ENCODE assay signal across 14 cellular contexts in genomic region chr21:38824124-38824822, GRCh38. TPM values are rescaled to one million over a fixed set of nuclear protein-coding genes. Genes with fewer than 3 reads are reported as not detected.
DNase-seq lines count a peak whose midpoint lies in the region; ATAC-seq, FAIRE-seq and TF ChIP-seq lines count a peak whose summit lies in the region.
"Had no signal": no experiment of that assay in that cellular context is flagged by ENCODE, and none has a peak within 500 bp of the region (broad histone marks: within the 10 kb centered on the region; RNA-seq: fewer than 3 reads in every experiment).

No MANE protein-coding gene starts in this region.

- peaks cover 7% of the 10 kb centered on the region for H3K79me2 ChIP-seq in DND-41 (ENCODE audit: insufficient read depth, low read length)

- no peak overlapping the region for H3K4me2 ChIP-seq in DND-41 (ENCODE audit: insufficient read depth, low read length)
- H3K4me2 ChIP-seq: KMS-11 had no signal

- CTCF ChIA-PET in activated CD8-positive, alpha-beta memory T cell treated with anti-CD3 and anti-CD28 coated beads, Interleukin-2, amount 10 ng/mL, durations not matched to agents 7 days and 5 days (lab: Charles Lee) = no interaction called here

- no peak overlapping the region for H3K4me3 ChIP-seq in DND-41 (ENCODE audit: low read depth in 1 of 2, low read length in 2 of 2)
- peak overlapping the region in 1 of 2 donors; percentile 16 for H3K4me3 ChIP-seq in ascending aorta
- H3K4me3 ChIP-seq in left ventricle myocardium inferior = peak overlapping the region; percentile 31
- H3K4me3 ChIP-seq in small intestine (ENCODE audit: low read depth in 1 of 2, low read length in 2 of 2) = no peak overlapping the region
- H3K4me3 ChIP-seq: GM12878, skin epidermis had no signal

- no peaks in the 10 kb centered on the region for H3K4me1 Mint-ChIP-seq in activated CD8-positive, alpha-beta memory T cell treated with anti-CD3 and anti-CD28 coated beads, Interleukin-2, amount 10 ng/mL, durations not matched to agents 7 days and 5 days

- FAIRE-seq in small intestine (lab: Jason Lieb, UNC) = no peak
- FAIRE-seq: GM12878 had no signal

- H3K27me3 ChIP-seq in DND-41 (ENCODE audit: insufficient read depth, low read length, poor library complexity) (no peaks in the 10 kb centered on the region), ascending aorta (no peaks in the 10 kb centered on the region), left ventricle myocardium inferior (ENCODE audit: low read depth) (no peaks in the 10 kb centered on the region), small intestine (ENCODE audit: control insufficient read depth in 2 of 2, insufficient read depth in 2 of 2, low read length in 2 of 2) (no peaks in the 10 kb centered on the region)

- WGBS in small intestine, 3 donors = 47 to 52% (median 48%) methylated on average over 19 of the region's 19 CpGs

- intact Hi-C loops in ascending aorta (cut with DNase I) = loop anchor here (5.0 kb wide), 2 partner anchors 88 to 263 kb away; no protein-coding TSS in a partner anchor
- intact Hi-C loops in left ventricle myocardium inferior (cut with micrococcal nuclease) = no loop called here

- no peak overlapping the region for H3K9ac ChIP-seq in DND-41 (ENCODE audit: low read depth, low read length)
- H3K9ac ChIP-seq: KMS-11 had no signal

- H3K9me3 ChIP-seq in DND-41 (ENCODE audit: insufficient read depth, low read length, severe bottlenecking) = peaks cover 3% of the 10 kb centered on the region
- H3K9me3 ChIP-seq in ascending aorta = peaks cover 8 to 10% of the 10 kb centered on the region in 2 donors
- H3K9me3 ChIP-seq in left ventricle myocardium inferior (replicated peaks) = peaks cover 12% of the 10 kb centered on the region
- H3K9me3 ChIP-seq in small intestine (ENCODE audit: control insufficient read depth, low read depth) = no peaks in the 10 kb centered on the region
- H3K9me3 ChIP-seq: Caco-2 had no signal

- TF ChIP-seq CTCF in DND-41 (IDR thresholded peaks at IDR 0.05; ENCODE audit: borderline replicate concordance, extremely low read depth, low read length, poor library complexity, severe bottlenecking) (no peak), ascending aorta (IDR thresholded peaks at IDR 0.05) (no peak), left ventricle myocardium inferior (IDR thresholded peaks at IDR 0.05; ENCODE audit: borderline replicate concordance) (no peak)

- peaks cover 2% of the 10 kb centered on the region for H3K9me3 Mint-ChIP-seq in activated CD8-positive, alpha-beta memory T cell treated with anti-CD3 and anti-CD28 coated beads, Interleukin-2, amount 10 ng/mL, durations not matched to agents 7 days and 5 days (ENCODE audit: low read depth)
- H3K9me3 Mint-ChIP-seq: activated naive CD4-positive, alpha-beta T cell treated with anti-CD3 and anti-CD28 coated beads, Interleukin-2, amount 50 U/mL, for 72 hours had no signal

- H3K4me1 ChIP-seq in DND-41 (ENCODE audit: insufficient read depth, low read length) (no peaks in the 10 kb centered on the region), ascending aorta (peaks cover 22 to 52% of the 10 kb centered on the region in 2 donors), left ventricle myocardium inferior (peaks cover 62% of the 10 kb centered on the region), small intestine (ENCODE audit: control insufficient read depth in 2 of 2, insufficient read depth in 1 of 2, low read depth in 1 of 2, low read length in 1 of 2) (peaks cover 0 to 6% of the 10 kb centered on the region in 2 donors)

- H2AFZ ChIP-seq in DND-41 (ENCODE audit: low read depth, low read length) = no peak overlapping the region

- H4K20me1 ChIP-seq in DND-41 (ENCODE audit: insufficient read depth, low read length) = peaks cover 24% of the 10 kb centered on the region

- no peak for DNase-seq in DND-41
- no peak for DNase-seq in ascending aorta (ENCODE audit: low spot score in 2 of 2)
- no peak for DNase-seq in left ventricle myocardium inferior
- peak; percentile 81 for DNase-seq in small intestine
- no peak for DNase-seq in stimulated activated naive CD4-positive, alpha-beta T cell treated with Interleukin-2 at 50 U/mL for 16 hours (lab: John Stamatoyannopoulos, UW)
- DNase-seq in activated CD8-positive, alpha-beta memory T cell treated with anti-CD3 and anti-CD28 coated beads, Interleukin-2, amount 10 ng/mL, durations not matched to agents 7 days and 5 days = no peak
- DNase-seq in SIG-M5 (lab: John Stamatoyannopoulos, UW) = no peak
- DNase-seq: Caco-2, SHP77 had no signal

- H3K36me3 Mint-ChIP-seq in activated CD8-positive, alpha-beta memory T cell treated with anti-CD3 and anti-CD28 coated beads, Interleukin-2, amount 10 ng/mL, durations not matched to agents 7 days and 5 days = peaks cover 50% of the 10 kb centered on the region

- no peaks in the 10 kb centered on the region for H3K27me3 Mint-ChIP-seq in activated CD8-positive, alpha-beta memory T cell treated with anti-CD3 and anti-CD28 coated beads, Interleukin-2, amount 10 ng/mL, durations not matched to agents 7 days and 5 days

- H3K27ac Mint-ChIP-seq in activated CD8-positive, alpha-beta memory T cell treated with anti-CD3 and anti-CD28 coated beads, Interleukin-2, amount 10 ng/mL, durations not matched to agents 7 days and 5 days = no peak overlapping the region

- no peak overlapping the region for H3K4me3 Mint-ChIP-seq in activated CD8-positive, alpha-beta memory T cell treated with anti-CD3 and anti-CD28 coated beads, Interleukin-2, amount 10 ng/mL, durations not matched to agents 7 days and 5 days

- H3K27ac ChIP-seq in DND-41 (ENCODE audit: low read length) = no peak overlapping the region
- peak overlapping the region; percentile 93 to 96 for H3K27ac ChIP-seq in ascending aorta
- peak overlapping the region; percentile 78 for H3K27ac ChIP-seq in left ventricle myocardium inferior (replicated peaks)
- peak overlapping the region; percentile 46 to 54 for H3K27ac ChIP-seq in small intestine (ENCODE audit: low read depth in 1 of 2, low read length in 1 of 2)
- H3K27ac ChIP-seq: KMS-11 had no signal

- peaks cover 59% of the 10 kb centered on the region for H3K36me3 ChIP-seq in DND-41 (ENCODE audit: insufficient read depth, low read length)
- H3K36me3 ChIP-seq in ascending aorta = peaks cover 48 to 50% of the 10 kb centered on the region in 2 donors
- H3K36me3 ChIP-seq in left ventricle myocardium inferior = peaks cover 61% of the 10 kb centered on the region
- H3K36me3 ChIP-seq in small intestine (ENCODE audit: control insufficient read depth in 2 of 2, insufficient read depth in 2 of 2, low read length in 2 of 2) = peaks cover 23 to 42% of the 10 kb centered on the region in 2 donors

- peak; percentile 17; the same call in 1 of the 3 replicates for ATAC-seq in DND-41 (ENCODE audit: insufficient read depth, low read depth)
- no peak for ATAC-seq in activated CD8-positive, alpha-beta memory T cell treated with anti-CD3 and anti-CD28 coated beads, Interleukin-2, amount 10 ng/mL, durations not matched to agents 7 days and 5 days
- ATAC-seq in GM19467 (IDR thresholded peaks at IDR 0.05; ENCODE audit: unreplicated experiment) = no peak
- ATAC-seq: activated naive CD4-positive, alpha-beta T cell treated with anti-CD3 and anti-CD28 coated beads, Interleukin-2, amount 50 U/mL, for 72 hours; GM12878 had no signal

RNA-seq across cellular contexts. Expression of gene ETS2, which starts 18.5 kb away (rescaled TPM):
- 113 TPM for total RNA-seq in ascending aorta
- total RNA-seq in left ventricle myocardium inferior = 40.9 TPM
- 100 to 1,000 TPM; 129 to 137 (median 133) TPM for polyA plus RNA-seq in small intestine
- total RNA-seq in activated CD8-positive, alpha-beta memory T cell treated with anti-CD3 and anti-CD28 coated beads, Interleukin-2, amount 10 ng/mL, durations not matched to agents 7 days and 5 days = 10 to 100 TPM; 13.0 to 33.5 TPM
